Comparison of ENCODE assay signal across 17 cellular contexts in genomic region chr21:38741976-38742309, GRCh38.
"Had no signal": no experiment of that assay in that cellular context is flagged by ENCODE, and none has a peak within 500 bp of the region (broad histone marks: within the 10 kb centered on the region; RNA-seq: fewer than 3 reads in every experiment).

No MANE protein-coding gene starts in this region.

- H3K4me1 ChIP-seq: adrenal gland, body of pancreas, esophagus squamous epithelium, thyroid gland, uterus had no signal

- H3K27me3 ChIP-seq: adrenal gland, body of pancreas, esophagus squamous epithelium, thyroid gland, uterus had no signal

- H3K36me3 ChIP-seq: adrenal gland, esophagus squamous epithelium, thyroid gland, uterus had no signal

- H3K9me3 ChIP-seq: adrenal gland, body of pancreas, esophagus squamous epithelium, thyroid gland, uterus had no signal

- H3K4me3 ChIP-seq: adrenal gland, body of pancreas, esophagus squamous epithelium, thyroid gland, uterus had no signal

- H3K27ac ChIP-seq: adrenal gland, body of pancreas, thyroid gland, uterus had no signal

- ATAC-seq: activated CD4-positive, alpha-beta T cell treated with anti-CD3 and anti-CD28 coated beads for 36 hours; activated CD8-positive, alpha-beta memory T cell treated with anti-CD3 and anti-CD28 coated beads, Interleukin-2, amount 10 ng/mL, durations not matched to agents 7 days and 5 days; body of pancreas; left ventricle myocardium superior; natural killer cell treated with Interleukin-12 subunit alpha and Interleukin-12 subunit beta and Interleukin-15 and Interleukin-18, amount 100 ng/mL, for 72 hours; stimulated activated effector memory CD8-positive, alpha-beta T cell treated with anti-CD3 and anti-CD28 coated beads, Interleukin-12 subunit alpha, Interleukin-12 subunit beta, amount 100 ng/mL, for 72 hours had no signal

- DNase-seq: activated CD4-positive, alpha-beta memory T cell treated with anti-CD3 and anti-CD28 coated beads for 36 hours; activated CD4-positive, alpha-beta T cell treated with anti-CD3 and anti-CD28 coated beads for 36 hours; activated CD8-positive, alpha-beta memory T cell treated with anti-CD3 and anti-CD28 coated beads, Interleukin-2, amount 10 ng/mL, durations not matched to agents 7 days and 5 days; activated T-cell treated with anti-CD3 and anti-CD28 coated beads, Interleukin-2, amount 50 U/mL, for 1 hour; adrenal gland; body of pancreas; caudate nucleus; esophagus squamous epithelium; hippocampal formation; left ventricle myocardium superior; nucleus accumbens; posterior cingulate gyrus; retina; thyroid gland; uterus had no signal
